Comparison of ENCODE assay signal across 8 cellular contexts in genomic region chr10:102503264-102504178, GRCh38. TPM values are rescaled to one million over a fixed set of nuclear protein-coding genes. Genes with fewer than 3 reads are reported as not detected.
DNase-seq lines count a peak whose midpoint lies in the region; ATAC-seq and TF ChIP-seq lines count a peak whose summit lies in the region.

SUFU (plus strand) TSS chr10:102503972; CDS start chr10:102504153, 181 bp downstream.

- intact Hi-C loops in esophagus squamous epithelium (cut with DNase I), result no loop called here

- peaks cover 41% of the 10 kb centered on the region for H4K20me1 ChIP-seq in DND-41 (ENCODE audit: insufficient read depth, low read length)

- peaks cover 37% of the 10 kb centered on the region for H3K36me3 ChIP-seq in DND-41 (ENCODE audit: insufficient read depth, low read length)
- peaks cover 0 to under 1% (median 0%) of the 10 kb centered on the region in 3 donors for H3K36me3 ChIP-seq in esophagus squamous epithelium

- H3K9me3 ChIP-seq in DND-41 (ENCODE audit: insufficient read depth, low read length, severe bottlenecking), result no peaks in the 10 kb centered on the region
- H3K9me3 ChIP-seq in esophagus squamous epithelium, result no peaks in the 10 kb centered on the region

- peaks cover 38% of the 10 kb centered on the region for H3K4me1 Mint-ChIP-seq in activated T-cell treated with anti-CD3 and anti-CD28 coated beads, Interleukin-2, amount 50 U/mL, for 4 hours (ENCODE audit: low read depth)

- 0 to 1% methylated on average over 7 to 13 of the region's 44 CpGs for WGBS in esophagus squamous epithelium, 2 donors

- no peaks in the 10 kb centered on the region for H3K9me3 Mint-ChIP-seq in activated T-cell treated with anti-CD3 and anti-CD28 coated beads, Interleukin-2, amount 50 U/mL, for 4 hours

- peak within 1 kb of the TSS; percentile 94 for H3K4me2 ChIP-seq in DND-41 (ENCODE audit: insufficient read depth, low read length)

- ATAC-seq in DND-41 (ENCODE audit: insufficient read depth, low read depth) (peak; percentile 74), GM21723 (IDR thresholded peaks at IDR 0.05; ENCODE audit: unreplicated experiment) (peak; percentile 56)
- ATAC-seq in activated T-cell treated with anti-CD3 and anti-CD28 coated beads, Interleukin-2, amount 50 U/mL, for 4 hours, result peak; percentile 74 to 78

- peaks cover 10% of the 10 kb centered on the region for H3K36me3 Mint-ChIP-seq in activated T-cell treated with anti-CD3 and anti-CD28 coated beads, Interleukin-2, amount 50 U/mL, for 4 hours (ENCODE audit: insufficient read depth)

- DNase-seq in DND-41, result peak; percentile 98
- peak; percentile 100 for DNase-seq in KG1 (lab: John Stamatoyannopoulos, UW)
- peak; percentile 98 for DNase-seq in activated T-cell treated with anti-CD3 and anti-CD28 coated beads, Interleukin-2, amount 50 U/mL, for 4 hours
- peak; percentile 93 for DNase-seq in esophagus squamous epithelium (lab: John Stamatoyannopoulos, UW)
- DNase-seq in myocyte (ENCODE audit: low read depth), result peak; percentile 100
- DNase-seq in stimulated activated CD8-positive, alpha-beta memory T cell treated with anti-CD3 and anti-CD28 coated beads, Interleukin-7, amount 100 ng/mL, for 48 hours (ENCODE audit: extremely low read depth in 1 of 2, low read depth in 1 of 2), result peak; percentile 97 to 98

- no peak within 1 kb of the TSS for H3K4me3 Mint-ChIP-seq in activated T-cell treated with anti-CD3 and anti-CD28 coated beads, Interleukin-2, amount 50 U/mL, for 4 hours

- H3K9ac ChIP-seq in DND-41 (ENCODE audit: low read depth, low read length), result peak within 1 kb of the TSS; percentile 65

- peak; percentile 94 for TF ChIP-seq CTCF in DND-41 (IDR thresholded peaks at IDR 0.05; ENCODE audit: borderline replicate concordance, extremely low read depth, low read length, poor library complexity, severe bottlenecking)
- peak; percentile 70 to 96 (median 90) for TF ChIP-seq CTCF in esophagus squamous epithelium (IDR thresholded peaks at IDR 0.05)

- peaks cover 42% of the 10 kb centered on the region for H3K4me1 ChIP-seq in DND-41 (ENCODE audit: insufficient read depth, low read length)
- H3K4me1 ChIP-seq in esophagus squamous epithelium, result peaks cover 20 to 83% (median 51%) of the 10 kb centered on the region in 3 donors

- H2AFZ ChIP-seq in DND-41 (ENCODE audit: low read depth, low read length), result peak within 1 kb of the TSS; percentile 86

- H3K27me3 ChIP-seq in DND-41 (ENCODE audit: insufficient read depth, low read length, poor library complexity), result no peaks in the 10 kb centered on the region
- H3K27me3 ChIP-seq in esophagus squamous epithelium, result no peaks in the 10 kb centered on the region

- H3K27me3 Mint-ChIP-seq in activated T-cell treated with anti-CD3 and anti-CD28 coated beads, Interleukin-2, amount 50 U/mL, for 4 hours (ENCODE audit: low read depth), result no peaks in the 10 kb centered on the region

- H3K4me3 ChIP-seq in DND-41 (ENCODE audit: low read depth in 1 of 2, low read length in 2 of 2), result peak within 1 kb of the TSS; percentile 77 to 83
- peak within 1 kb of the TSS; percentile 88 to 99 (median 92) for H3K4me3 ChIP-seq in esophagus squamous epithelium

- peaks cover 74% of the 10 kb centered on the region for H3K79me2 ChIP-seq in DND-41 (ENCODE audit: insufficient read depth, low read length)

- H3K27ac ChIP-seq in DND-41 (ENCODE audit: low read length) (peak within 1 kb of the TSS; percentile 81), esophagus squamous epithelium (peak within 1 kb of the TSS; percentile 96 to 99 (median 98))

- peak in 2 of 4 donors; percentile 48 to 78 for TF ChIP-seq POLR2A in esophagus squamous epithelium (IDR thresholded peaks at IDR 0.05)

TF ChIP-seq in PFSK-1, 5 proteins besides CTCF, POLR2A, EP300 and RAD21:
- TF ChIP-seq, protein P1, sequence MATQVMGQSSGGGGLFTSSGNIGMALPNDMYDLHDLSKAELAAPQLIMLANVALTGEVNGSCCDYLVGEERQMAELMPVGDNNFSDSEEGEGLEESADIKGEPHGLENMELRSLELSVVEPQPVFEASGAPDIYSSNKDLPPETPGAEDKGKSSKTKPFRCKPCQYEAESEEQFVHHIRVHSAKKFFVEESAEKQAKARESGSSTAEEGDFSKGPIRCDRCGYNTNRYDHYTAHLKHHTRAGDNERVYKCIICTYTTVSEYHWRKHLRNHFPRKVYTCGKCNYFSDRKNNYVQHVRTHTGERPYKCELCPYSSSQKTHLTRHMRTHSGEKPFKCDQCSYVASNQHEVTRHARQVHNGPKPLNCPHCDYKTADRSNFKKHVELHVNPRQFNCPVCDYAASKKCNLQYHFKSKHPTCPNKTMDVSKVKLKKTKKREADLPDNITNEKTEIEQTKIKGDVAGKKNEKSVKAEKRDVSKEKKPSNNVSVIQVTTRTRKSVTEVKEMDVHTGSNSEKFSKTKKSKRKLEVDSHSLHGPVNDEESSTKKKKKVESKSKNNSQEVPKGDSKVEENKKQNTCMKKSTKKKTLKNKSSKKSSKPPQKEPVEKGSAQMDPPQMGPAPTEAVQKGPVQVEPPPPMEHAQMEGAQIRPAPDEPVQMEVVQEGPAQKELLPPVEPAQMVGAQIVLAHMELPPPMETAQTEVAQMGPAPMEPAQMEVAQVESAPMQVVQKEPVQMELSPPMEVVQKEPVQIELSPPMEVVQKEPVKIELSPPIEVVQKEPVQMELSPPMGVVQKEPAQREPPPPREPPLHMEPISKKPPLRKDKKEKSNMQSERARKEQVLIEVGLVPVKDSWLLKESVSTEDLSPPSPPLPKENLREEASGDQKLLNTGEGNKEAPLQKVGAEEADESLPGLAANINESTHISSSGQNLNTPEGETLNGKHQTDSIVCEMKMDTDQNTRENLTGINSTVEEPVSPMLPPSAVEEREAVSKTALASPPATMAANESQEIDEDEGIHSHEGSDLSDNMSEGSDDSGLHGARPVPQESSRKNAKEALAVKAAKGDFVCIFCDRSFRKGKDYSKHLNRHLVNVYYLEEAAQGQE (IDR thresholded peaks at IDR 0.05; ENCODE audit: insufficient read depth in 1 of 2, low read depth in 2 of 2, low read length in 2 of 2), result no peak
- TF ChIP-seq TAF1 (IDR thresholded peaks at IDR 0.05; ENCODE audit: borderline replicate concordance, insufficient read depth, low read length) (peak; percentile 94), POLR2AphosphoS5 (IDR thresholded peaks at IDR 0.05; ENCODE audit: low read depth, low read length) (peak; percentile 67), FOXP2 (optimal IDR thresholded peaks at IDR 0.05; ENCODE audit: borderline replicate concordance, extremely low read depth, extremely low read length, insufficient read depth) (peak; percentile 41)

RNA-seq across cellular contexts. Expression of gene SUFU, which starts in this region (rescaled TPM):
- polyA plus RNA-seq in PFSK-1 (2012; ENCODE audit: insufficient read length, low read depth), result 6.0 TPM
- 1 to 10 TPM; 8.7 to 8.8 (median 8.8) TPM for total RNA-seq in activated T-cell treated with anti-CD3 and anti-CD28 coated beads, Interleukin-2, amount 50 U/mL, for 4 hours
- total RNA-seq in esophagus squamous epithelium (1 to 10 TPM; 5.0 to 8.9 (median 6.8) TPM), myocyte (3.1 and 4.0 TPM in 2 replicates)
- polyA plus RNA-seq in myocyte (2012), result 10.0 TPM

Comparison
In these comparisons a context has a peak if more than half of its experiments do, and no peak if none do; other contexts are left out.
1. Peak in every context shown above with its lines: DNase-seq, ATAC-seq, H3K4me3 ChIP-seq and H3K27ac ChIP-seq.